ENCODE assay signal across 1 cellular context in genomic region chr2:174121612-174122011, GRCh38.
TF ChIP-seq lines count a peak whose summit lies in the region.

No MANE protein-coding gene starts in this region.

TF ChIP-seq in WTC11, 78 proteins besides CTCF, POLR2A, EP300 and RAD21 (continued from another document):
- no peak for TF ChIP-seq ATF6 (CRISPR knock-in tag; IDR thresholded peaks at IDR 0.05)
